ENCODE assay signal across 8 cellular contexts in genomic region chr9:114587345-114588149, GRCh38. TPM values are rescaled to one million over a fixed set of nuclear protein-coding genes. Genes with fewer than 3 reads are reported as not detected.
A peak's percentile ranks its signal among the peaks of the same experiment; 100 is the strongest.
DNase-seq lines count a peak whose midpoint lies in the region; ATAC-seq and TF ChIP-seq lines count a peak whose summit lies in the region.

Gene ATP6V1G1, plus strand, starts transcription at chr9:114587769. Its CDS starts 70 bp downstream, at chr9:114587839.

- H3K4me3 ChIP-seq in OCI-LY7 (ENCODE audit: low read depth, low read length, poor library complexity, severe bottlenecking): peak within 1 kb of the TSS; percentile 84

- no TSS peak for BruUV-seq in OCI-LY7 (replicated peaks; lab: Mats Ljungman, UMichigan)

- H3K36me3 ChIP-seq in OCI-LY7 (ENCODE audit: insufficient read depth, low read length): peaks cover 14% of the 10 kb centered on the region

- peak; percentile 47; the same call in 1 of the 2 replicates for TF ChIP-seq CTCF in OCI-LY7 (conservative IDR thresholded peaks at IDR 0.05; ENCODE audit: low read length)

- DNase-seq in DMS 273 (lab: John Stamatoyannopoulos, UW; ENCODE audit: unreplicated experiment) (peak; percentile 99), HuH-7.5 (ENCODE audit: low spot score) (peak; percentile 93), OCI-LY7 (ENCODE audit: low spot score) (peak; percentile 99), activated T-cell treated with anti-CD3 and anti-CD28 coated beads for 1 hour (ENCODE audit: low read depth) (peak; percentile 99), epidermal melanocyte (ENCODE audit: insufficient read length, low spot score) (peak; percentile 94), middle frontal gyrus (ENCODE audit: extremely low spot score, low spot score) (peak; percentile 98)
- DNase-seq in stimulated activated CD8-positive, alpha-beta memory T cell treated with anti-CD3 and anti-CD28 coated beads, Interleukin-2, amount 100 ng/mL, for 48 hours (ENCODE audit: low read depth in 2 of 2): peak; percentile 100

- H3K4me2 ChIP-seq in OCI-LY7 (ENCODE audit: low read length): peak within 1 kb of the TSS; percentile 84

- H2AFZ ChIP-seq in OCI-LY7 (ENCODE audit: low read length): peak within 1 kb of the TSS; percentile 67

- peaks cover 58% of the 10 kb centered on the region for H3K4me1 ChIP-seq in OCI-LY7 (ENCODE audit: insufficient read depth, low read length, poor library complexity, severe bottlenecking)

- intact Hi-C loops in OCI-LY7 (cut with micrococcal nuclease; ENCODE audit: unreplicated experiment): loop anchor here (1.0 kb wide), 1 partner anchor 21 kb away; no protein-coding TSS in a partner anchor

- no peaks in the 10 kb centered on the region for H3K9me2 ChIP-seq in OCI-LY7 (ENCODE audit: insufficient read depth, low read length)

- ATAC-seq in GM21526 (IDR thresholded peaks at IDR 0.05; ENCODE audit: low FRiP score, unreplicated experiment): peak; percentile 92

- H3K79me2 ChIP-seq in OCI-LY7 (ENCODE audit: insufficient read depth, low read depth, low read length): peaks cover 50% of the 10 kb centered on the region

- POLR2A ChIA-PET in OCI-LY7 (lab: Charles Lee): interaction anchor here (0.6 to 3.4 kb wide), 21 partner anchors 11 to 337 kb away, joined by 3 to 36 read pairs (median 4); no protein-coding TSS in a partner anchor

- no peaks in the 10 kb centered on the region for H3K9me3 ChIP-seq in OCI-LY7 (ENCODE audit: low read length)

- CTCF ChIA-PET in OCI-LY7 (lab: Charles Lee; ENCODE audit: unreplicated experiment): interaction anchor here (0.5 to 1.7 kb wide), 9 partner anchors 39 to 321 kb away, joined by 3 to 5 read pairs (median 3); no protein-coding TSS in a partner anchor

- peaks cover 27% of the 10 kb centered on the region for H4K20me1 ChIP-seq in OCI-LY7 (ENCODE audit: insufficient read depth, low read length)

- H3K27ac ChIP-seq in OCI-LY7 (ENCODE audit: low read depth, low read length, poor library complexity, severe bottlenecking): peak within 1 kb of the TSS; percentile 48

RNA-seq across cellular contexts. Expression of gene ATP6V1G1, which starts in this region (rescaled TPM):
- total RNA-seq in OCI-LY7 (2014; rRNA removed; shearing (Covaris generic)): 117 and 164 TPM in 2 replicates
- 99.0 and 105 TPM in 2 replicates for total RNA-seq in OCI-LY7 (2022)

Comparison
In these comparisons a context has a peak if more than half of its experiments do, and no peak if none do; other contexts are left out.
1. Peak in every context shown above with its lines: DNase-seq, ATAC-seq, H3K4me3 ChIP-seq and H3K27ac ChIP-seq.